In genomic region chr16:69917739-69918138, GRCh38 we compare ENCODE assay signal across 7 cellular contexts. TPM values are rescaled to one million over a fixed set of nuclear protein-coding genes. Genes with fewer than 3 reads are reported as not detected.
DNase-seq lines count a peak whose midpoint lies in the region; ATAC-seq, FAIRE-seq and TF ChIP-seq lines count a peak whose summit lies in the region.

No MANE protein-coding gene starts in this region.

- TF ChIP-seq POLR2A in right lobe of liver (IDR thresholded peaks at IDR 0.05) (no peak), GM12892 (IDR thresholded peaks at IDR 0.05; ENCODE audit: low read depth, low read length) (no peak)

- no peak for FAIRE-seq in GM12892 (lab: Jason Lieb, UNC)

- TF ChIP-seq CTCF in right lobe of liver (IDR thresholded peaks at IDR 0.05) = no peak

- ATAC-seq in right lobe of liver (peak; percentile 48 to 94 (median 83)), HG03139 (IDR thresholded peaks at IDR 0.05; ENCODE audit: unreplicated experiment) (no peak)

- no peaks in the 10 kb centered on the region for H3K27me3 ChIP-seq in right lobe of liver

- intact Hi-C loops in right lobe of liver (cut with DNase I) = no loop called here

- H3K4me1 ChIP-seq in right lobe of liver = no peaks in the 10 kb centered on the region

- 69% methylated on average over 12 of the region's 20 CpGs for WGBS in right lobe of liver (ENCODE audit: insufficient coverage, low coverage, low lambda C conversion rate, missing lambda C conversion rate)

- H3K4me3 ChIP-seq in right lobe of liver = no peak overlapping the region

- H3K36me3 ChIP-seq in right lobe of liver = no peaks in the 10 kb centered on the region

- no peaks in the 10 kb centered on the region for H3K9me3 ChIP-seq in right lobe of liver

- peak; percentile 89 for DNase-seq in LHCN-M2 (ENCODE audit: low read depth)
- peak; percentile 67 for DNase-seq in ecto neural progenitor cell (ENCODE audit: low spot score)
- DNase-seq in right lobe of liver = peak in 1 of 3 donors; percentile 58
- no peak for DNase-seq in GM12892 (ENCODE audit: insufficient read length)
- no peak for DNase-seq in activated CD4-positive, alpha-beta T cell treated with anti-CD3 and anti-CD28 coated beads for 1 hour
- no peak for DNase-seq in stimulated activated CD4-positive, alpha-beta T cell treated with anti-CD3 and anti-CD28 coated beads, Interleukin-4, amount 100 ng/mL, for 4 hours

- peak overlapping the region in 1 of 3 donors; percentile 24 for H3K27ac ChIP-seq in right lobe of liver

RNA-seq across cellular contexts. Expression of gene CLEC18A, which starts 33.4 kb away (rescaled TPM):
- 0.17 and 0.32 TPM in 2 replicates for total RNA-seq in LHCN-M2 (2014; rRNA removed)
- polyA plus RNA-seq in LHCN-M2 (2012) = 0.06 TPM
- 1 to 10 TPM in 1 of 6 experiments, under 1 TPM in 3, not detected in 2; 0.11 to 1.1 (median 0.79) TPM for total RNA-seq in right lobe of liver
- polyA plus RNA-seq in GM12892 (2012; ENCODE audit: missing spikeins) = 0.25 TPM

Comparison
In these comparisons a context has a peak if more than half of its experiments do, and no peak if none do; other contexts are left out.
1. DNase-seq: peak in LHCN-M2 (single experiment) and ecto neural progenitor cell (single experiment); none in GM12892 (single experiment), activated CD4-positive, alpha-beta T cell treated with anti-CD3 and anti-CD28 coated beads for 1 hour (single experiment) and stimulated activated CD4-positive, alpha-beta T cell treated with anti-CD3 and anti-CD28 coated beads, Interleukin-4, amount 100 ng/mL, for 4 hours (0 of 2).